Comparison of ENCODE assay signal across 20 cellular contexts in genomic region chr10:58921366-58921947, GRCh38.
DNase-seq lines count a peak whose midpoint lies in the region; ATAC-seq, FAIRE-seq and TF ChIP-seq lines count a peak whose summit lies in the region.
"Had no signal": no experiment of that assay in that cellular context is flagged by ENCODE, and none has a peak within 500 bp of the region (broad histone marks: within the 10 kb centered on the region; RNA-seq: fewer than 3 reads in every experiment).

No MANE protein-coding gene starts in this region.

- H3K79me2 ChIP-seq in HCT116 (ENCODE audit: insufficient read depth, low read length), result no peaks in the 10 kb centered on the region
- no peaks in the 10 kb centered on the region for H3K79me2 ChIP-seq in astrocyte (ENCODE audit: insufficient read depth, low read length)
- H3K79me2 ChIP-seq in hepatocyte, result no peaks in the 10 kb centered on the region

- ATAC-seq in HCT116 (no peak), HG03457 (IDR thresholded peaks at IDR 0.05; ENCODE audit: unreplicated experiment) (no peak), HG03378 (IDR thresholded peaks at IDR 0.05; ENCODE audit: unreplicated experiment) (no peak), HG03571 (IDR thresholded peaks at IDR 0.05; ENCODE audit: unreplicated experiment) (no peak), GM21447 (IDR thresholded peaks at IDR 0.05; ENCODE audit: unreplicated experiment) (no peak)
- ATAC-seq: natural killer cell, psoas muscle had no signal

- H3K36me3 Mint-ChIP-seq in astrocyte (ENCODE audit: low read depth, unreplicated experiment), result no peaks in the 10 kb centered on the region
- H3K36me3 Mint-ChIP-seq: natural killer cell had no signal

- peak; percentile 39 for FAIRE-seq in astrocyte (lab: Jason Lieb, UNC)
- FAIRE-seq: GM18507 had no signal

- H3K27ac Mint-ChIP-seq in astrocyte (ENCODE audit: unreplicated experiment), result peak overlapping the region; percentile 75
- H3K27ac Mint-ChIP-seq: natural killer cell had no signal

- H3K36me3 ChIP-seq in HCT116 (ENCODE audit: control insufficient read depth in 1 of 2, insufficient read depth in 2 of 2, low read length in 2 of 2) (no peaks in the 10 kb centered on the region), astrocyte (ENCODE audit: insufficient read depth, low read length) (no peaks in the 10 kb centered on the region), hepatocyte (replicated peaks; ENCODE audit: insufficient read depth, low read depth) (no peaks in the 10 kb centered on the region)
- H3K36me3 ChIP-seq: SJCRH30 had no signal

- no peaks in the 10 kb centered on the region for H3K27me3 Mint-ChIP-seq in astrocyte (ENCODE audit: low read depth, unreplicated experiment)

- H3K27me3 ChIP-seq in HCT116 (ENCODE audit: insufficient read depth, low read length) (no peaks in the 10 kb centered on the region), astrocyte (ENCODE audit: insufficient read depth, low read length) (no peaks in the 10 kb centered on the region), hepatocyte (no peaks in the 10 kb centered on the region)
- H3K27me3 ChIP-seq: SJCRH30 had no signal

- RAD21 ChIA-PET in HCT116 (lab: Charles Lee; ENCODE audit: low non-redundant PET in 1 of 2, low total read pairs in 2 of 2, uncharacterized antibody in 2 of 2, unreplicated experiment in 2 of 2), result no interaction called here

- CTCF ChIA-PET in HCT116 (lab: Charles Lee), result no interaction called here

- H3K9me3 Mint-ChIP-seq in astrocyte (ENCODE audit: unreplicated experiment), result no peaks in the 10 kb centered on the region

- no peak overlapping the region for H3K4me3 Mint-ChIP-seq in astrocyte (ENCODE audit: unreplicated experiment)
- H3K4me3 Mint-ChIP-seq: natural killer cell had no signal

- H3K4me2 ChIP-seq in HCT116 (ENCODE audit: low read length) (peak overlapping the region; percentile 60), astrocyte (ENCODE audit: low read length) (peak overlapping the region; percentile 67), hepatocyte (peak overlapping the region; percentile 18)

- H3K9me3 ChIP-seq in HCT116 (ENCODE audit: control insufficient read depth in 1 of 2, insufficient read depth in 1 of 2, low read depth in 1 of 2, low read length in 2 of 2) (no peaks in the 10 kb centered on the region), astrocyte (ENCODE audit: insufficient read depth, low read depth, low read length) (no peaks in the 10 kb centered on the region), hepatocyte (ENCODE audit: low read depth) (no peaks in the 10 kb centered on the region)
- H3K9me3 ChIP-seq: psoas muscle, SJCRH30 had no signal

- no peaks in the 10 kb centered on the region for H4K20me1 ChIP-seq in HCT116 (ENCODE audit: insufficient read depth)
- H4K20me1 ChIP-seq in astrocyte (ENCODE audit: insufficient read depth, low read length), result no peaks in the 10 kb centered on the region
- H4K20me1 ChIP-seq in hepatocyte (ENCODE audit: insufficient read depth, poor library complexity, severe bottlenecking), result no peaks in the 10 kb centered on the region

- H3K4me1 Mint-ChIP-seq in astrocyte (ENCODE audit: low read depth, unreplicated experiment), result peaks cover 25% of the 10 kb centered on the region
- H3K4me1 Mint-ChIP-seq: natural killer cell had no signal

- TF ChIP-seq CTCF in HCT116 (IDR thresholded peaks at IDR 0.05 in 2 of 3, conservative IDR thresholded peaks at IDR 0.05 in 1 of 3; ENCODE audit: borderline replicate concordance in 1 of 3, insufficient read depth in 1 of 3, low read depth in 2 of 3, low read length in 2 of 3) (no peak), astrocyte (IDR thresholded peaks at IDR 0.05; ENCODE audit: insufficient read depth, low read depth, low read length) (no peak), hepatocyte (IDR thresholded peaks at IDR 0.05; ENCODE audit: poor library complexity) (no peak)

- H3K4me3 ChIP-seq in HCT116 (replicated peaks in 1 of 2; ENCODE audit: low read depth in 1 of 2, low read length in 2 of 2) (peak overlapping the region in 1 of 2 experiments; percentile 31; a peak in 2 of 4 replicates), astrocyte (ENCODE audit: insufficient read depth, low read depth, low read length) (no peak overlapping the region), hepatocyte (no peak overlapping the region)
- H3K4me3 ChIP-seq: psoas muscle, SJCRH30 had no signal

- H3K9ac ChIP-seq in HCT116 (ENCODE audit: low read length) (peak overlapping the region; percentile 48; the same call in 1 of the 2 replicates), astrocyte (ENCODE audit: low read length) (peak overlapping the region; percentile 37)

- H3K4me1 ChIP-seq in HCT116 (ENCODE audit: control insufficient read depth in 1 of 2, insufficient read depth in 2 of 2, low read length in 2 of 2), result peaks cover 26 to 39% of the 10 kb centered on the region in 2 experiments
- H3K4me1 ChIP-seq in astrocyte (ENCODE audit: insufficient read depth, low read length), result peaks cover 20% of the 10 kb centered on the region
- H3K4me1 ChIP-seq in hepatocyte (ENCODE audit: insufficient read depth), result no peaks in the 10 kb centered on the region
- H3K4me1 ChIP-seq: psoas muscle had no signal

- 57% methylated on average over 4 of the region's 4 CpGs for whole genome bisulfite sequencing in hepatocyte (ENCODE audit: low lambda C conversion rate, missing lambda C conversion rate)

- POLR2A ChIA-PET in HCT116 (lab: Charles Lee), result no interaction called here

- TF ChIP-seq POLR2A in HCT116 (IDR thresholded peaks at IDR 0.05; ENCODE audit: borderline replicate concordance, extremely low read depth, insufficient read depth, insufficient read length), result no peak

- no peak for TF ChIP-seq RAD21 in HCT116 (IDR thresholded peaks at IDR 0.05; ENCODE audit: low read depth)

- intact Hi-C loops in HCT116 (cut with micrococcal nuclease), result no loop called here

- no peak for DNase-seq in HCT116 (ENCODE audit: low read depth, low spot score)
- no peak for DNase-seq in astrocyte (ENCODE audit: low read depth)
- DNase-seq in hepatocyte (ENCODE audit: low spot score), result no peak
- peak; percentile 9 for DNase-seq in retina
- DNase-seq: activated gamma-delta T cell treated with Interleukin-2 at 50 U/mL for 16 hours; natural killer cell; NCI-H1436 treated with DMSO at 0.1 percent for 48 hours; NCI-H774; OCI-M1; psoas muscle; SJCRH30; stimulated activated CD4-positive, alpha-beta T cell treated with anti-CD3 and anti-CD28 coated beads, Interleukin-12 subunit alpha, Interleukin-12 subunit beta, amount 100 ng/mL, for 4 hours; stimulated activated CD8-positive, alpha-beta memory T cell treated with anti-CD3 and anti-CD28 coated beads, Interleukin-4, amount 100 ng/mL, for 48 hours; T-helper 2 cell had no signal

- H3K27ac ChIP-seq in HCT116 (ENCODE audit: low read depth, low read length) (peak overlapping the region; percentile 69; the same call in 1 of the 2 replicates), astrocyte (ENCODE audit: low read depth, low read length) (peak overlapping the region; percentile 61), hepatocyte (no peak overlapping the region)
- H3K27ac ChIP-seq: psoas muscle, SJCRH30, VCaP had no signal

- no peaks in the 10 kb centered on the region for H3K9me2 ChIP-seq in HCT116 (ENCODE audit: insufficient read depth)
- no peaks in the 10 kb centered on the region for H3K9me2 ChIP-seq in hepatocyte (replicated peaks; ENCODE audit: insufficient read depth)

- BruUV-seq in HCT116 (replicated peaks; lab: Mats Ljungman, UMichigan), result no TSS peak

- H2AFZ ChIP-seq in HCT116 (ENCODE audit: low read depth, low read length, poor library complexity, severe bottlenecking) (peak overlapping the region; percentile 90), astrocyte (ENCODE audit: low read depth, low read length) (no peak overlapping the region), hepatocyte (no peak overlapping the region)

TF ChIP-seq in HCT116, 20 proteins besides CTCF, POLR2A, EP300 and RAD21 (continues in another document):
- TF ChIP-seq POLR2AphosphoS5 (IDR thresholded peaks at IDR 0.05; ENCODE audit: low read depth, low read length), result no peak
- TF ChIP-seq ZNF274 (IDR thresholded peaks at IDR 0.05; ENCODE audit: low read depth, low read length), result no peak
- no peak for TF ChIP-seq MAX (IDR thresholded peaks at IDR 0.05)
- no peak for TF ChIP-seq SRF (IDR thresholded peaks at IDR 0.05; ENCODE audit: low read depth)
- no peak for TF ChIP-seq SP1 (IDR thresholded peaks at IDR 0.05; ENCODE audit: low read depth)
- TF ChIP-seq SIN3A (IDR thresholded peaks at IDR 0.05; ENCODE audit: low read depth), result no peak
- TF ChIP-seq ATF3 (IDR thresholded peaks at IDR 0.05), result no peak
- TF ChIP-seq ZBTB33 (IDR thresholded peaks at IDR 0.05; ENCODE audit: extremely low read depth, insufficient replicate concordance, low read length), result no peak
